In the genomic region with DNA sequence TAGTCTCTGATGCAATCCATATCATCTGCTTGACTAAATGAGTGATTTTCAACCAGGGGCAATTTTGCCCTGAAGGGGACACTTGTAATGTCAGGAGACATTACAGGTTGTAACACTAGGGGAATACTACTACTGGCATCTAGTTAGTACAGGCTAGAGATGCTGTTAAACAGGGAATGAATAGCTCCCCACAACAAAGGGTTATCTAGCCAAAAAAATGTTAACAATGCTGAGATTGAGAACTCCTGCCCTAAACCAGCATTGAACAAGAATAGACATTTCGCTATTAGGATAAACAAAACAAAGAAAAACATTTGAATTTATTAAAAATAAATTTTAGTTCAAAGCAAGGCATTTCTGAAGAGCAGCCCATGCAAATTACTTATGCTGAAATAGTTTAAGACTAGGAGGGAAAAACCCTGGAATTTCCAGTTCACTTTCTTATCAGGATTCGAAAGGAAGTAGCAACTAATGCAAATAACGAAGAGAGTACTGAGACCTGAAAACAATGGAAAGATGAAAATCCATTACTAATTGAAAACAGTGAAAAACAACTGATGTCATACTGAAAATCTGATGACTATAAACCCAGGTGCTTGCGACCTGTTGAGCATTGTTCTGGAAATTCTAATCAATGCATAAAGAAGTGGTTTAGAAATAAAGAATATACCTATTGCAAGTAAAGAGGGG, we compare ENCODE assay signal across 1 cellular context.
TF ChIP-seq lines count a peak whose summit lies in the region.

No MANE protein-coding gene starts in this region.

TF ChIP-seq in endothelial cell of umbilical vein, 7 proteins besides CTCF, POLR2A, EP300 and RAD21:
- TF ChIP-seq JUN (IDR thresholded peaks at IDR 0.05; ENCODE audit: borderline replicate concordance, insufficient read depth, insufficient read length, low read depth) (peak; percentile 65), GATA2 (IDR thresholded peaks at IDR 0.05; ENCODE audit: insufficient read depth, insufficient read length, low read depth, low read length) (peak; percentile 36), FOS (IDR thresholded peaks at IDR 0.05; ENCODE audit: borderline replicate concordance, insufficient read depth, low read length) (no peak)
